In genomic region chr3:58011580-58011979, GRCh38 we compare ENCODE assay signal across 2 cellular contexts.
TF ChIP-seq lines count a peak whose summit lies in the region.

No MANE protein-coding gene starts in this region.

TF ChIP-seq in endothelial cell of umbilical vein, 7 proteins besides CTCF, POLR2A, EP300 and RAD21 (continued from another document):
- TF ChIP-seq MYC (IDR thresholded peaks at IDR 0.05; ENCODE audit: low read depth, low read length) (no peak), GATA2 (IDR thresholded peaks at IDR 0.05; ENCODE audit: insufficient read depth, insufficient read length, low read depth, low read length) (no peak)

TF ChIP-seq in GM12891, 5 proteins besides CTCF, POLR2A, EP300 and RAD21 (continued from another document):
- no peak for TF ChIP-seq SPI1 (IDR thresholded peaks at IDR 0.05; ENCODE audit: low read depth, low read length)
- TF ChIP-seq TAF1 (IDR thresholded peaks at IDR 0.05; ENCODE audit: low read depth, low read length): no peak
- TF ChIP-seq PAX5 (IDR thresholded peaks at IDR 0.05; ENCODE audit: insufficient read depth, low read length, severe bottlenecking): no peak
- no peak for TF ChIP-seq POLR2AphosphoS5 (IDR thresholded peaks at IDR 0.05; ENCODE audit: low read depth, low read length)
